Comparison of ENCODE assay signal across 25 cellular contexts in genomic region chr5:164934561-164934960, GRCh38.
"Had no signal": no experiment of that assay in that cellular context is flagged by ENCODE, and none has a peak within 500 bp of the region (broad histone marks: within the 10 kb centered on the region; RNA-seq: fewer than 3 reads in every experiment).

No MANE protein-coding gene starts in this region.

- H3K27me3 ChIP-seq: esophagus muscularis mucosa, neutrophil, ovary, right lobe of liver, testis, transverse colon had no signal

- H3K4me3 Mint-ChIP-seq: activated B cell treated with CpG ODN at 0.5 μM for 24 hours; activated CD8-positive, alpha-beta T cell treated with anti-CD3 and anti-CD28 coated beads for 36 hours; activated naive CD4-positive, alpha-beta T cell treated with anti-CD3 and anti-CD28 coated beads, Interleukin-2, amount 50 U/mL, for 24 hours; activated T-cell treated with anti-CD3 and anti-CD28 coated beads, Interleukin-2, amount 50 U/mL, for 4 hours; activated T-helper 17 cell treated with anti-CD3 and anti-CD28 coated beads, Interleukin-2, amount 50 U/mL, for 72 hours; central memory CD8-positive, alpha-beta T cell; dendritic cell treated with granulocyte-macrophage colony-stimulating factor and Interleukin-4, amounts not matched to agents 40 ng/mL and 50 ng/mL, for 4 days; mesothelial cell of epicardium; naive B cell; nephron progenitor cell had no signal

- H3K4me3 ChIP-seq: esophagus muscularis mucosa, ovary, right lobe of liver, testis, transverse colon had no signal

- H3K4me1 Mint-ChIP-seq: activated B cell treated with CpG ODN at 0.5 μM for 24 hours; activated naive CD4-positive, alpha-beta T cell treated with anti-CD3 and anti-CD28 coated beads, Interleukin-2, amount 50 U/mL, for 24 hours; activated T-helper 17 cell treated with anti-CD3 and anti-CD28 coated beads, Interleukin-2, amount 50 U/mL, for 72 hours; central memory CD8-positive, alpha-beta T cell; naive B cell; nephron progenitor cell had no signal

- H3K27ac Mint-ChIP-seq: activated B cell treated with CpG ODN at 0.5 μM for 24 hours; activated CD8-positive, alpha-beta T cell treated with anti-CD3 and anti-CD28 coated beads for 36 hours; activated naive CD4-positive, alpha-beta T cell treated with anti-CD3 and anti-CD28 coated beads, Interleukin-2, amount 50 U/mL, for 24 hours; activated T-helper 17 cell treated with anti-CD3 and anti-CD28 coated beads, Interleukin-2, amount 50 U/mL, for 72 hours; dendritic cell treated with granulocyte-macrophage colony-stimulating factor and Interleukin-4, amounts not matched to agents 40 ng/mL and 50 ng/mL, for 4 days; mesothelial cell of epicardium; nephron progenitor cell; progenitor cell of endocrine pancreas had no signal

- H3K36me3 Mint-ChIP-seq: activated naive CD4-positive, alpha-beta T cell treated with anti-CD3 and anti-CD28 coated beads, Interleukin-2, amount 50 U/mL, for 24 hours; naive B cell had no signal

- DNase-seq: activated B cell treated with CpG ODN at 0.5 μM for 24 hours; activated CD4-positive, alpha-beta T cell treated with anti-CD3 and anti-CD28 coated beads, Interleukin-2, amount 50 U/mL, for 1 hour; activated CD8-positive, alpha-beta T cell treated with anti-CD3 and anti-CD28 coated beads for 36 hours; activated gamma-delta T cell treated with Interleukin-2 at 50 U/mL for 16 hours; activated T-cell treated with anti-CD3 and anti-CD28 coated beads, Interleukin-2, amount 50 U/mL, for 4 hours; kidney; left colon; mammary epithelial cell; naive B cell; nephron progenitor cell; right lobe of liver; stimulated activated CD4-positive, alpha-beta T cell treated with anti-CD3 and anti-CD28 coated beads, Interleukin-2, amount 100 ng/mL, for 48 hours; stimulated activated naive CD4-positive, alpha-beta T cell treated with Interleukin-2 at 50 U/mL for 16 hours; T-helper 2 cell; testis; transverse colon had no signal

- H3K4me1 ChIP-seq: esophagus muscularis mucosa, right lobe of liver, testis, transverse colon had no signal

- H3K27me3 Mint-ChIP-seq: activated B cell treated with CpG ODN at 0.5 μM for 24 hours; activated CD8-positive, alpha-beta T cell treated with anti-CD3 and anti-CD28 coated beads for 36 hours; activated naive CD4-positive, alpha-beta T cell treated with anti-CD3 and anti-CD28 coated beads, Interleukin-2, amount 50 U/mL, for 24 hours; activated T-helper 17 cell treated with anti-CD3 and anti-CD28 coated beads, Interleukin-2, amount 50 U/mL, for 72 hours; central memory CD8-positive, alpha-beta T cell; dendritic cell treated with granulocyte-macrophage colony-stimulating factor and Interleukin-4, amounts not matched to agents 40 ng/mL and 50 ng/mL, for 4 days; naive B cell; progenitor cell of endocrine pancreas had no signal

- ATAC-seq: activated CD8-positive, alpha-beta T cell treated with anti-CD3 and anti-CD28 coated beads for 36 hours; activated T-cell treated with anti-CD3 and anti-CD28 coated beads, Interleukin-2, amount 50 U/mL, for 4 hours; activated T-helper 17 cell treated with anti-CD3 and anti-CD28 coated beads, Interleukin-2, amount 50 U/mL, for 72 hours; left colon; right lobe of liver had no signal

- H3K27ac ChIP-seq: esophagus muscularis mucosa, neutrophil, ovary, right lobe of liver, testis, transverse colon had no signal

- H3K36me3 ChIP-seq: esophagus muscularis mucosa, neutrophil, ovary, right lobe of liver, transverse colon had no signal
